8 cellular contexts compared by ENCODE assay signal in the genomic region with DNA sequence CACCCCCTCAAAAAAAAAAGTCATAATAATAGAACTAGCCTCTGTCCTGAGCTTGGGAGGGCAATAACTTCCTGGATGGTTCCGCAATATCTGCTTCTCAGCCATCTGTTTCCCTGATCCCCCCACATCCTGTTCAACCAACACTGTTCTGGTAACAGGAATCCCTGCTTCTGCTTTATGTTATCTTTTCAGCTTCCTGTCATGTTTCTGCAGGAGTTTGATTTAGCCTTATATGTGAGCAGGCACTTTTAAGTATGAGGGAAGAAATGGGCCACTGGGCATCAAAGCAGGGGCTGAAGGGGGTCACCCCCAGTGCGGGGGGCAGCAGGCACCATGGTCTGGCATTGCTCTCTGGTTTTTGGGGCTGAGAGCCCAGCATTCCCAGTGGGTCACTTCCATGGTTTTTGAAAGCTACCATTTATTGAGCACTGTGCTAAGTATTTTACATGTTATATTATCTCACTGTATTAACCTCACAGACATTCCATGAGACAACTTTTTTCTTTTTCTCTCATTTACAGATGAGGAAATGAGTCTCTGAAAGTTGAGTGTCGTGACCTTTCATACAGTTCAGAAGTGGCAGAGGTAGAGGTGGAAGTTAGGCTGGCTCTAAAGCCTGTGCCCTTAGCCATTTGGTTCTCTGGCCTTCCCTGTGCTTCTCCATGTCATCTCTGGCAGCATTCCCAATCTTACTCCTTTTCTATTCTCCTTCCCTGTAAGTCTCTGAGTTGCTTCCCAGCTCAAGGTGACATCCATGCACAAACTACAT.
A peak's percentile ranks its signal among the peaks of the same experiment; 100 is the strongest.
DNase-seq lines count a peak whose midpoint lies in the region; ATAC-seq, FAIRE-seq and TF ChIP-seq lines count a peak whose summit lies in the region.

No MANE protein-coding gene starts in this region.

- 28 to 43% (median 36%) methylated on average over 3 of the region's 3 CpGs for WGBS in heart left ventricle, 4 donors

- H3K27me3 ChIP-seq in HL-60 (ENCODE audit: insufficient read depth, poor library complexity, severe bottlenecking) (no peaks in the 10 kb centered on the region), heart left ventricle (no peaks in the 10 kb centered on the region)

- ATAC-seq in heart left ventricle: peak in 3 of 4 donors; percentile 65 to 71 (median 70)
- ATAC-seq in stimulated activated effector memory CD8-positive, alpha-beta T cell treated with anti-CD3 and anti-CD28 coated beads, Interleukin-12 subunit alpha, Interleukin-12 subunit beta, amount 100 ng/mL, for 72 hours: no peak

- no peaks in the 10 kb centered on the region for H3K36me3 ChIP-seq in heart left ventricle

- H3K9me3 Mint-ChIP-seq in stimulated activated effector memory CD8-positive, alpha-beta T cell treated with anti-CD3 and anti-CD28 coated beads, Interleukin-12 subunit alpha, Interleukin-12 subunit beta, amount 100 ng/mL, for 72 hours: no peaks in the 10 kb centered on the region

- intact Hi-C loops in heart left ventricle (cut with DNase I): loop anchor here in 3 of 10 donors (10.0 kb wide), 1 partner anchor 382 kb away; no protein-coding TSS in a partner anchor

- H3K4me1 Mint-ChIP-seq in stimulated activated effector memory CD8-positive, alpha-beta T cell treated with anti-CD3 and anti-CD28 coated beads, Interleukin-12 subunit alpha, Interleukin-12 subunit beta, amount 100 ng/mL, for 72 hours: peaks cover 22% of the 10 kb centered on the region

- peak overlapping the region; percentile 81 for H3K27ac Mint-ChIP-seq in stimulated activated effector memory CD8-positive, alpha-beta T cell treated with anti-CD3 and anti-CD28 coated beads, Interleukin-12 subunit alpha, Interleukin-12 subunit beta, amount 100 ng/mL, for 72 hours

- no peak for TF ChIP-seq POLR2A in heart left ventricle (IDR thresholded peaks at IDR 0.05)

- no peaks in the 10 kb centered on the region for H3K9me3 ChIP-seq in heart left ventricle

- no peak for TF ChIP-seq CTCF in HL-60 (IDR thresholded peaks at IDR 0.05; ENCODE audit: insufficient read depth, low read length)
- TF ChIP-seq CTCF in heart left ventricle (IDR thresholded peaks at IDR 0.05): no peak

- DNase-seq in HL-60 (ENCODE audit: low read depth in 1 of 2, low spot score in 1 of 2) (peak; percentile 73 to 82), SKM-1 treated with dmso at 0.1 percent for 144 hours (lab: John Stamatoyannopoulos, UW; ENCODE audit: unreplicated experiment) (peak; percentile 97), heart left ventricle (peak in 1 of 5 donors; percentile 38), DMS53 treated with DMSO at 0.1 percent for 48 hours (lab: John Stamatoyannopoulos, UW; ENCODE audit: unreplicated experiment) (no peak), NCI-H526 (lab: John Stamatoyannopoulos, UW) (no peak), AG08396 (ENCODE audit: low spot score) (no peak), RCC 7860 (ENCODE audit: low spot score) (no peak)
- no peak for DNase-seq in stimulated activated effector memory CD8-positive, alpha-beta T cell treated with anti-CD3 and anti-CD28 coated beads, Interleukin-12 subunit alpha, Interleukin-12 subunit beta, amount 100 ng/mL, for 72 hours (ENCODE audit: low spot score in 2 of 2)

- H3K4me3 ChIP-seq in HL-60 (replicated peaks; ENCODE audit: insufficient read depth, low read length) (no peak overlapping the region), heart left ventricle (no peak overlapping the region)

- FAIRE-seq in RCC 7860 (lab: Jason Lieb, UNC): no peak

- H3K27ac ChIP-seq in HL-60 (replicated peaks): no peak overlapping the region
- peak overlapping the region; percentile 8 to 83 (median 36) for H3K27ac ChIP-seq in heart left ventricle

- H3K36me3 Mint-ChIP-seq in stimulated activated effector memory CD8-positive, alpha-beta T cell treated with anti-CD3 and anti-CD28 coated beads, Interleukin-12 subunit alpha, Interleukin-12 subunit beta, amount 100 ng/mL, for 72 hours: no peaks in the 10 kb centered on the region

- peak overlapping the region; percentile 19 for H3K4me3 Mint-ChIP-seq in stimulated activated effector memory CD8-positive, alpha-beta T cell treated with anti-CD3 and anti-CD28 coated beads, Interleukin-12 subunit alpha, Interleukin-12 subunit beta, amount 100 ng/mL, for 72 hours

- peaks cover 0 to 47% (median 23%) of the 10 kb centered on the region in 12 donors for H3K4me1 ChIP-seq in heart left ventricle

Comparison
In these comparisons a context has a peak if more than half of its experiments do, and no peak if none do; other contexts are left out.
1. DNase-seq: peak in HL-60 (2 of 2) and SKM-1 treated with dmso at 0.1 percent for 144 hours (single experiment); none in stimulated activated effector memory CD8-positive, alpha-beta T cell treated with anti-CD3 and anti-CD28 coated beads, Interleukin-12 subunit alpha, Interleukin-12 subunit beta, amount 100 ng/mL, for 72 hours (0 of 2), DMS53 treated with DMSO at 0.1 percent for 48 hours (single experiment), NCI-H526 (0 of 2), AG08396 (single experiment) and RCC 7860 (single experiment).